Comparison of ENCODE assay signal across 9 cellular contexts in genomic region chr5:163350083-163350482, GRCh38.
DNase-seq lines count a peak whose midpoint lies in the region; ATAC-seq and TF ChIP-seq lines count a peak whose summit lies in the region.
"Had no signal": no experiment of that assay in that cellular context is flagged by ENCODE, and none has a peak within 500 bp of the region (broad histone marks: within the 10 kb centered on the region; RNA-seq: fewer than 3 reads in every experiment).

No MANE protein-coding gene starts in this region.

- TF ChIP-seq CTCF in endodermal cell (conservative IDR thresholded peaks at IDR 0.05) (peak; percentile 47), smooth muscle cell (IDR thresholded peaks at IDR 0.05; ENCODE audit: borderline replicate concordance, insufficient read depth, poor library complexity, severe bottlenecking) (no peak), natural killer cell (IDR thresholded peaks at IDR 0.05) (no peak)

- H3K27ac ChIP-seq in endodermal cell (ENCODE audit: low read depth, low read length): no peak overlapping the region
- no peak overlapping the region for H3K27ac ChIP-seq in smooth muscle cell (ENCODE audit: low read depth)

- intact Hi-C loops in natural killer cell (cut with micrococcal nuclease): no loop called here

- CTCF ChIA-PET in activated naive CD4-positive, alpha-beta T cell treated with anti-CD3 and anti-CD28 coated beads, Interleukin-2, amount 10 ng/mL, durations not matched to agents 7 days and 5 days (lab: Charles Lee): interaction anchor here (0.7 to 5.0 kb wide), 3 partner anchors 44 to 1805 kb away, joined by 3 to 30 read pairs (median 6); no protein-coding TSS in a partner anchor

- H3K4me3 Mint-ChIP-seq in endodermal cell (no peak overlapping the region), natural killer cell (no peak overlapping the region)
- H3K4me3 Mint-ChIP-seq in activated naive CD4-positive, alpha-beta T cell treated with anti-CD3 and anti-CD28 coated beads, Interleukin-2, amount 10 ng/mL, durations not matched to agents 7 days and 5 days: no peak overlapping the region
- H3K4me3 Mint-ChIP-seq: activated CD4-positive, alpha-beta T cell treated with anti-CD3 and anti-CD28 coated beads, Interleukin-2, amount 10 ng/mL, durations not matched to agents 24 days and 14 days had no signal

- H3K9me3 Mint-ChIP-seq in endodermal cell (no peaks in the 10 kb centered on the region), natural killer cell (no peaks in the 10 kb centered on the region)
- H3K9me3 Mint-ChIP-seq in activated naive CD4-positive, alpha-beta T cell treated with anti-CD3 and anti-CD28 coated beads, Interleukin-2, amount 10 ng/mL, durations not matched to agents 7 days and 5 days: no peaks in the 10 kb centered on the region
- H3K9me3 Mint-ChIP-seq: activated CD4-positive, alpha-beta T cell treated with anti-CD3 and anti-CD28 coated beads, Interleukin-2, amount 10 ng/mL, durations not matched to agents 24 days and 14 days had no signal

- H3K4me3 ChIP-seq in endodermal cell (ENCODE audit: low read length) (no peak overlapping the region), smooth muscle cell (no peak overlapping the region)

- H3K4me1 ChIP-seq in endodermal cell (ENCODE audit: control insufficient read depth, insufficient read depth, low read length): peaks cover 3% of the 10 kb centered on the region
- H3K4me1 ChIP-seq in smooth muscle cell (ENCODE audit: low read depth): peaks cover 4% of the 10 kb centered on the region

- H3K9me3 ChIP-seq in endodermal cell (ENCODE audit: control insufficient read depth, low read length): no peaks in the 10 kb centered on the region
- no peaks in the 10 kb centered on the region for H3K9me3 ChIP-seq in smooth muscle cell (replicated peaks; ENCODE audit: low read depth)

- H3K9ac ChIP-seq in endodermal cell (ENCODE audit: extremely low read depth, low read length, poor library complexity, severe bottlenecking): no peak overlapping the region
- no peak overlapping the region for H3K9ac ChIP-seq in smooth muscle cell (ENCODE audit: low read depth)

- peaks cover 3% of the 10 kb centered on the region for H3F3A ChIP-seq in smooth muscle cell (ENCODE audit: low read depth)

- H3K4me1 Mint-ChIP-seq in endodermal cell (peaks cover 10% of the 10 kb centered on the region), natural killer cell (no peaks in the 10 kb centered on the region)
- no peaks in the 10 kb centered on the region for H3K4me1 Mint-ChIP-seq in activated naive CD4-positive, alpha-beta T cell treated with anti-CD3 and anti-CD28 coated beads, Interleukin-2, amount 10 ng/mL, durations not matched to agents 7 days and 5 days
- H3K4me1 Mint-ChIP-seq: activated CD4-positive, alpha-beta T cell treated with anti-CD3 and anti-CD28 coated beads, Interleukin-2, amount 10 ng/mL, durations not matched to agents 24 days and 14 days had no signal

- H4K20me1 ChIP-seq in smooth muscle cell (ENCODE audit: low read depth): no peaks in the 10 kb centered on the region

- WGBS in endodermal cell (ENCODE audit: insufficient coverage in 1 of 2, insufficient read length in 1 of 2), 2 experiments: 89 to 97% methylated on average over 2 of the region's 2 CpGs
- WGBS in smooth muscle cell (ENCODE audit: low lambda C conversion rate): 12% methylated on average over 2 of the region's 2 CpGs

- H3K27me3 ChIP-seq in endodermal cell (ENCODE audit: control insufficient read depth, insufficient read depth, low read length, poor library complexity, severe bottlenecking): no peaks in the 10 kb centered on the region
- no peaks in the 10 kb centered on the region for H3K27me3 ChIP-seq in smooth muscle cell (ENCODE audit: low read depth)

- H3K79me2 ChIP-seq in smooth muscle cell (ENCODE audit: low read depth): no peaks in the 10 kb centered on the region

- H3K4me2 ChIP-seq in smooth muscle cell: peak overlapping the region; percentile 37

- H3K36me3 Mint-ChIP-seq in endodermal cell (ENCODE audit: low read depth) (no peaks in the 10 kb centered on the region), natural killer cell (no peaks in the 10 kb centered on the region)
- no peaks in the 10 kb centered on the region for H3K36me3 Mint-ChIP-seq in activated naive CD4-positive, alpha-beta T cell treated with anti-CD3 and anti-CD28 coated beads, Interleukin-2, amount 10 ng/mL, durations not matched to agents 7 days and 5 days

- no peak overlapping the region for H3K27ac Mint-ChIP-seq in endodermal cell
- H3K27ac Mint-ChIP-seq in activated naive CD4-positive, alpha-beta T cell treated with anti-CD3 and anti-CD28 coated beads, Interleukin-2, amount 10 ng/mL, durations not matched to agents 7 days and 5 days: no peak overlapping the region
- H3K27ac Mint-ChIP-seq in natural killer cell: no peak overlapping the region
- H3K27ac Mint-ChIP-seq: activated CD4-positive, alpha-beta T cell treated with anti-CD3 and anti-CD28 coated beads, Interleukin-2, amount 10 ng/mL, durations not matched to agents 24 days and 14 days had no signal

- ATAC-seq in GM21360 (IDR thresholded peaks at IDR 0.05; ENCODE audit: unreplicated experiment): peak; percentile 32
- ATAC-seq in natural killer cell: no peak

- H2AFZ ChIP-seq in smooth muscle cell (ENCODE audit: low read depth): no peak overlapping the region

- H3K36me3 ChIP-seq in endodermal cell (ENCODE audit: control insufficient read depth, insufficient read depth, low read length): no peaks in the 10 kb centered on the region
- no peaks in the 10 kb centered on the region for H3K36me3 ChIP-seq in smooth muscle cell (ENCODE audit: low read depth)

- H3K27me3 Mint-ChIP-seq in endodermal cell (ENCODE audit: insufficient read depth) (no peaks in the 10 kb centered on the region), natural killer cell (ENCODE audit: low read depth in 2 of 2) (peaks cover 0 to 5% of the 10 kb centered on the region in 2 donors)
- no peaks in the 10 kb centered on the region for H3K27me3 Mint-ChIP-seq in activated naive CD4-positive, alpha-beta T cell treated with anti-CD3 and anti-CD28 coated beads, Interleukin-2, amount 10 ng/mL, durations not matched to agents 7 days and 5 days

- DNase-seq in NCI-H2227 (lab: John Stamatoyannopoulos, UW; ENCODE audit: unreplicated experiment) (peak; percentile 60), endodermal cell (no peak), smooth muscle cell (lab: John Stamatoyannopoulos, UW; ENCODE audit: unreplicated experiment) (no peak), NCI-H69 (lab: John Stamatoyannopoulos, UW) (no peak), natural killer cell (no peak)
- DNase-seq in activated naive CD4-positive, alpha-beta T cell treated with anti-CD3 and anti-CD28 coated beads, Interleukin-2, amount 10 ng/mL, durations not matched to agents 7 days and 5 days: no peak
- DNase-seq: activated CD4-positive, alpha-beta T cell treated with anti-CD3 and anti-CD28 coated beads, Interleukin-2, amount 10 ng/mL, durations not matched to agents 24 days and 14 days; GF-D8 had no signal
